ENCODE assay signal across 22 cellular contexts in genomic region chr3:185489462-185489861, GRCh38. TPM values are rescaled to one million over a fixed set of nuclear protein-coding genes. Genes with fewer than 3 reads are reported as not detected.
DNase-seq lines count a peak whose midpoint lies in the region; ATAC-seq, FAIRE-seq and TF ChIP-seq lines count a peak whose summit lies in the region.
"Had no signal": no experiment of that assay in that cellular context is flagged by ENCODE, and none has a peak within 500 bp of the region (broad histone marks: within the 10 kb centered on the region; RNA-seq: fewer than 3 reads in every experiment).

No MANE protein-coding gene starts in this region.

- no peaks in the 10 kb centered on the region for H3K27me3 Mint-ChIP-seq in progenitor cell of endocrine pancreas
- H3K27me3 Mint-ChIP-seq: CD4-positive, CD25-positive, alpha-beta regulatory T cell had no signal

- H3K4me1 Mint-ChIP-seq in progenitor cell of endocrine pancreas (ENCODE audit: low read depth): peaks cover 7% of the 10 kb centered on the region
- H3K4me1 Mint-ChIP-seq: H9 had no signal

- H3K36me3 ChIP-seq in bronchial epithelial cell (ENCODE audit: control insufficient read depth, insufficient read depth, low read length) (peaks cover 5% of the 10 kb centered on the region), left lung (peaks cover 0 to 82% of the 10 kb centered on the region in 2 donors)

- H3K27me3 ChIP-seq in bronchial epithelial cell (ENCODE audit: control insufficient read depth, insufficient read depth, low read length) (no peaks in the 10 kb centered on the region), left lung (no peaks in the 10 kb centered on the region)
- H3K27me3 ChIP-seq: BE2C had no signal

- no peak for DNase-seq in GM12891 (ENCODE audit: insufficient read length, low spot score)
- DNase-seq in bronchial epithelial cell (ENCODE audit: low read depth): peak; percentile 81
- DNase-seq in left lung: no peak
- no peak for DNase-seq in progenitor cell of endocrine pancreas (ENCODE audit: low spot score, unreplicated experiment)
- no peak for DNase-seq in NCI-H82 (lab: John Stamatoyannopoulos, UW)
- DNase-seq: BE2C; CD4-positive, CD25-positive, alpha-beta regulatory T cell; COR-L47; DMS153; GF-D8; H9; NCI-H1105; NCI-H1694; NCI-H2081 treated with DMSO at 0.1 percent for 48 hours; NCI-H748 treated with DMSO at 0.1 percent for 48 hours; OCI-M1; SHP77 had no signal

- no peak for FAIRE-seq in GM12891 (lab: Jason Lieb, UNC)
- FAIRE-seq in bronchial epithelial cell (lab: Jason Lieb, UNC): no peak
- FAIRE-seq: A204.1 had no signal

- H3K4me3 ChIP-seq in bronchial epithelial cell (ENCODE audit: low read depth, low read length) (no peak overlapping the region), left lung (no peak overlapping the region)
- H3K4me3 ChIP-seq: SK-N-MC had no signal

- peaks cover 9% of the 10 kb centered on the region for H3K36me3 Mint-ChIP-seq in progenitor cell of endocrine pancreas (ENCODE audit: insufficient read depth)

- peak; percentile 36; the same call in 1 of the 2 replicates for TF ChIP-seq POLR2A in GM12891 (IDR thresholded peaks at IDR 0.05; ENCODE audit: low read depth, low read length)

- H3K27ac ChIP-seq in left lung: peak overlapping the region in 1 of 2 donors; percentile 18
- H3K27ac ChIP-seq: SK-N-MC had no signal

- no peaks in the 10 kb centered on the region for H3K9me3 ChIP-seq in left lung
- H3K9me3 ChIP-seq: BE2C had no signal

- H3K4me3 Mint-ChIP-seq in progenitor cell of endocrine pancreas (ENCODE audit: low read depth): no peak overlapping the region
- H3K4me3 Mint-ChIP-seq: CD4-positive, CD25-positive, alpha-beta regulatory T cell; H9 had no signal

- ATAC-seq in left lung (peak; percentile 53), GM18520 (IDR thresholded peaks at IDR 0.05; ENCODE audit: unreplicated experiment) (no peak), GM19035 (IDR thresholded peaks at IDR 0.05; ENCODE audit: unreplicated experiment) (no peak), HG02884 (IDR thresholded peaks at IDR 0.05; ENCODE audit: unreplicated experiment) (no peak)

- no peaks in the 10 kb centered on the region for H3K4me1 ChIP-seq in left lung

- H3K9me3 Mint-ChIP-seq in progenitor cell of endocrine pancreas (ENCODE audit: low read depth): no peaks in the 10 kb centered on the region
- H3K9me3 Mint-ChIP-seq: H9 had no signal

- peak overlapping the region; percentile 23 for H3K27ac Mint-ChIP-seq in progenitor cell of endocrine pancreas
- H3K27ac Mint-ChIP-seq: CD4-positive, CD25-positive, alpha-beta regulatory T cell; H9 had no signal

- intact Hi-C loops in left lung (cut with DNase I): no loop called here

- no peak for TF ChIP-seq CTCF in bronchial epithelial cell (IDR thresholded peaks at IDR 0.05; ENCODE audit: insufficient read depth, low read length, severe bottlenecking)
- TF ChIP-seq CTCF in left lung (IDR thresholded peaks at IDR 0.05): no peak
- no peak for TF ChIP-seq CTCF in progenitor cell of endocrine pancreas (IDR thresholded peaks at IDR 0.05; ENCODE audit: unreplicated experiment)

TF ChIP-seq in GM12891, 5 proteins besides CTCF, POLR2A, EP300 and RAD21:
- no peak for TF ChIP-seq POLR2AphosphoS5 (IDR thresholded peaks at IDR 0.05; ENCODE audit: low read depth, low read length)
- TF ChIP-seq PAX5 (IDR thresholded peaks at IDR 0.05; ENCODE audit: insufficient read depth, low read length, severe bottlenecking): no peak
- no peak for TF ChIP-seq TAF1 (IDR thresholded peaks at IDR 0.05; ENCODE audit: low read depth, low read length)
- TF ChIP-seq POU2F2 (IDR thresholded peaks at IDR 0.05; ENCODE audit: low read depth, low read length): no peak
- TF ChIP-seq SPI1 (IDR thresholded peaks at IDR 0.05; ENCODE audit: low read depth, low read length): no peak

RNA-seq across cellular contexts. Expression of gene TMEM41A, which starts 9.4 kb away (rescaled TPM):
- polyA plus RNA-seq in GM12891 (2012; ENCODE audit: low read depth, missing spikeins): 8.8 TPM
- total RNA-seq in bronchial epithelial cell (14.5 and 19.2 TPM in 2 replicates), left lung (10 to 100 TPM; 26.3 to 28.4 TPM), progenitor cell of endocrine pancreas (17.8 and 18.0 TPM in 2 replicates)
